ENCODE assay signal across 8 cellular contexts in the genomic region with DNA sequence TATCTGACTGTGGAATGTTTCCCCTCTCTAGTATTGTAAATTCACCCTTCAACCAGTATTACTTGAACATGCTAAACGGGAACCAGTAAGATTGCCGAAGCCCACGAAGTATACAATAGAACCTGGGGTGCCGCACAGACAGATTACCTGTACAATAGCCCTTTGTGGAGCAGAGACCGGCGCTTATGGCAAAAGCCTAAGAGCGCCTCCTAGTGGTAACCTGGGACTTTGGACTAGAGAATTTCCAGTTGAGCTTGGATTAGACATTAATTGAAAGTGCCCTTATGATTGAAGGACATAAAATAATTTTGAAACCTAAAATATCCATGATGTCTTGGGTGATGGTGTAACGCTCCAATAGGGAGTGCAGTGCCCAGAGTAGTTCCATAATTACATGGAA. TPM values are rescaled to one million over a fixed set of nuclear protein-coding genes. Genes with fewer than 3 reads are reported as not detected.
DNase-seq lines count a peak whose midpoint lies in the region; ATAC-seq and TF ChIP-seq lines count a peak whose summit lies in the region.

No MANE protein-coding gene starts in this region.

- DNase-seq in GF-D8 (lab: John Stamatoyannopoulos, UW) (peak; percentile 22), NB4 (ENCODE audit: low read depth) (peak; percentile 69), SKM-1 treated with dmso at 0.1 percent for 144 hours (lab: John Stamatoyannopoulos, UW; ENCODE audit: unreplicated experiment) (peak; percentile 34), heart left ventricle (peak in 4 of 5 donors; percentile 32 to 55 (median 46)), putamen (ENCODE audit: low spot score) (peak; percentile 51)
- peak in 1 of 2 donors; percentile 68 for DNase-seq in activated naive CD4-positive, alpha-beta T cell treated with anti-CD3 and anti-CD28 coated beads, Interleukin-2, amount 50 U/mL, for 72 hours (ENCODE audit: low spot score in 2 of 2)

- H3K4me3 ChIP-seq in NB4 (ENCODE audit: low read depth, low read length), result no peak overlapping the region
- H3K4me3 ChIP-seq in heart left ventricle, result no peak overlapping the region

- intact Hi-C loops in heart left ventricle (cut with DNase I), result loop anchor here (1.0 to 10.0 kb wide), 5 partner anchors 138 to 192 kb away; a partner anchor contains a TSS

- TF ChIP-seq POLR2A in NB4 (IDR thresholded peaks at IDR 0.05; ENCODE audit: extremely low read depth, insufficient read length) (no peak), heart left ventricle (IDR thresholded peaks at IDR 0.05) (no peak)

- no peaks in the 10 kb centered on the region for H3K9me3 Mint-ChIP-seq in activated naive CD4-positive, alpha-beta T cell treated with anti-CD3 and anti-CD28 coated beads, Interleukin-2, amount 50 U/mL, for 72 hours

- H3K27ac Mint-ChIP-seq in activated naive CD4-positive, alpha-beta T cell treated with anti-CD3 and anti-CD28 coated beads, Interleukin-2, amount 50 U/mL, for 72 hours, result no peak overlapping the region

- ATAC-seq in activated naive CD4-positive, alpha-beta T cell treated with anti-CD3 and anti-CD28 coated beads, Interleukin-2, amount 50 U/mL, for 72 hours, result peak; percentile 74
- ATAC-seq in heart left ventricle (peak in 3 of 4 donors; percentile 60 to 66 (median 63)), HG02571 (IDR thresholded peaks at IDR 0.05; ENCODE audit: unreplicated experiment) (no peak), GM21423 (IDR thresholded peaks at IDR 0.05; ENCODE audit: unreplicated experiment) (no peak)

- TF ChIP-seq CTCF in NB4 (IDR thresholded peaks at IDR 0.05; ENCODE audit: low read depth, low read length) (peak; percentile 59), heart left ventricle (IDR thresholded peaks at IDR 0.05) (peak; percentile 55 to 88 (median 70))

- H3K36me3 Mint-ChIP-seq in activated naive CD4-positive, alpha-beta T cell treated with anti-CD3 and anti-CD28 coated beads, Interleukin-2, amount 50 U/mL, for 72 hours, result no peaks in the 10 kb centered on the region

- H3K36me3 ChIP-seq in heart left ventricle, result no peaks in the 10 kb centered on the region

- no peaks in the 10 kb centered on the region for H3K4me1 ChIP-seq in heart left ventricle

- no peaks in the 10 kb centered on the region for H3K9me3 ChIP-seq in heart left ventricle

- H3K27ac ChIP-seq in heart left ventricle, result no peak overlapping the region

- 1 to 16% (median 7%) methylated on average over 8 of the region's 8 CpGs for WGBS in heart left ventricle, 4 donors

- peaks cover 0 to 13% (median 0%) of the 10 kb centered on the region in 9 donors for H3K27me3 ChIP-seq in heart left ventricle

RNA-seq across cellular contexts. Expression of a gene that starts 14.1 kb away (rescaled TPM):
- total RNA-seq in activated naive CD4-positive, alpha-beta T cell treated with anti-CD3 and anti-CD28 coated beads, Interleukin-2, amount 50 U/mL, for 72 hours, result 1 to 10 TPM; 1.0 to 2.6 TPM
- total RNA-seq in heart left ventricle, result under 1 TPM in 2 of 9 donors, not detected in 7; 0.16 to 0.25 TPM
- polyA plus RNA-seq in heart left ventricle, result under 1 TPM in 1 of 2 donors, not detected in 1; 0.06 TPM

Comparison
In these comparisons a context has a peak if more than half of its experiments do, and no peak if none do; other contexts are left out.
1. ATAC-seq: peak in activated naive CD4-positive, alpha-beta T cell treated with anti-CD3 and anti-CD28 coated beads, Interleukin-2, amount 50 U/mL, for 72 hours (2 of 2) and heart left ventricle (3 of 4); none in HG02571 (single experiment) and GM21423 (single experiment).